9 cellular contexts compared by ENCODE assay signal in the genomic region with DNA sequence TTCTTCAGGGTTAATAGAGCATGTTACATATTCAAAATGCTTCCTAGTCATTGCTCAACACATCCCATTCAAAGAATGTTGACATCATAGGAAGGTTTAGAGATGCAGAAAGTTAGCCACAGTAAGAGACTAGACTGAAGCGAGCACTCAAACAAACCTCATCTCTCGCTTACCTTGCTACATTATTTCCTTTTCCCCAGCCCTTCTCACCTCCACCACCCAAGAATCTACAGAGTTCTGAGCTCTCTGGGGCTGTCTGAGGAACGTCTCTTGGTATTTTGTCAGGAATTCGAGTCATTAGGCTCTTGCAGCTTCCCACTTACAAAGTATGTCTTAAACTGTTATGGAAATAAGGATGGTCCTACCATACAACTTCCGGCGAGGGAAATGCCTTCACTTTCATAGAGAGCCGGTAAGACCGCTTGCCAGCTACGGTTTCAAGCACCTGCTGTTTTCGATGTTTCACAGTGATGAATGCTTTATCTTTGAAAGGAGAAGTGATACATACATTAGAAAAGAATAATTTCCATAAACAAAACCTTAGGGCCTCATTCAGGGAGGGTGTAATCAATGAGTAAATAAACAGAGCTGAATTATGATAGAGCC.
DNase-seq lines count a peak whose midpoint lies in the region; ATAC-seq lines count a peak whose summit lies in the region.
"Had no signal": no experiment of that assay in that cellular context is flagged by ENCODE, and none has a peak within 500 bp of the region (broad histone marks: within the 10 kb centered on the region; RNA-seq: fewer than 3 reads in every experiment).

No MANE protein-coding gene starts in this region.

- no peaks in the 10 kb centered on the region for H3K9me3 Mint-ChIP-seq in T-helper 2 cell treated with Interferon-gamma antibody and Interleukin-4, amounts not matched to agents 5 μg/mL and 100 μg/mL, for 36 hours

- no peaks in the 10 kb centered on the region for H4K20me1 ChIP-seq in GM23248 (ENCODE audit: insufficient read depth)

- H3K9me3 ChIP-seq in GM23248 (ENCODE audit: low read depth) (no peaks in the 10 kb centered on the region), iPS-15b (ENCODE audit: control insufficient read depth, insufficient read depth, low read length) (no peaks in the 10 kb centered on the region)
- H3K9me3 ChIP-seq: ascending aorta had no signal

- 83 to 84% methylated on average over 10 of the region's 10 CpGs for WGBS in GM23248 (ENCODE audit: low coverage in 1 of 2, low lambda C conversion rate in 2 of 2, missing lambda C conversion rate in 2 of 2), 2 experiments

- H3K36me3 Mint-ChIP-seq in T-helper 2 cell treated with Interferon-gamma antibody and Interleukin-4, amounts not matched to agents 5 μg/mL and 100 μg/mL, for 36 hours (ENCODE audit: low read depth): no peaks in the 10 kb centered on the region

- peak; percentile 21 for DNase-seq in GM23248
- no peak for DNase-seq in NCI-H774 (lab: John Stamatoyannopoulos, UW)
- DNase-seq in T-helper 2 cell treated with Interferon-gamma antibody and Interleukin-4, amounts not matched to agents 5 μg/mL and 100 μg/mL, for 36 hours (ENCODE audit: low spot score): no peak
- DNase-seq in NCI-H1694 (lab: John Stamatoyannopoulos, UW): no peak
- no peak for DNase-seq in activated CD4-positive, CD25-positive, alpha-beta regulatory T cell treated with anti-CD3 and anti-CD28 coated beads, Interleukin-2, amount 50 U/mL, for 72 hours

- H3K4me3 ChIP-seq in GM23248 (no peak overlapping the region), iPS-15b (ENCODE audit: low read depth, low read length) (peak overlapping the region; percentile 1)
- H3K4me3 ChIP-seq: ascending aorta had no signal

- H3K9ac ChIP-seq in GM23248 (no peak overlapping the region), iPS-15b (ENCODE audit: low read depth, low read length) (peak overlapping the region; percentile 13)

- H3K4me1 ChIP-seq in GM23248 (ENCODE audit: insufficient read depth): no peaks in the 10 kb centered on the region
- H3K4me1 ChIP-seq in iPS-15b (ENCODE audit: control insufficient read depth, insufficient read depth, low read length): peaks cover 43% of the 10 kb centered on the region
- H3K4me1 ChIP-seq: ascending aorta had no signal

- ATAC-seq in GM18520 (IDR thresholded peaks at IDR 0.05; ENCODE audit: unreplicated experiment) (peak; percentile 91), HG03571 (IDR thresholded peaks at IDR 0.05; ENCODE audit: unreplicated experiment) (peak; percentile 92)

- no peaks in the 10 kb centered on the region for H3K4me1 Mint-ChIP-seq in T-helper 2 cell treated with Interferon-gamma antibody and Interleukin-4, amounts not matched to agents 5 μg/mL and 100 μg/mL, for 36 hours (ENCODE audit: low read depth)

- H3K36me3 ChIP-seq in GM23248 (ENCODE audit: low read depth) (no peaks in the 10 kb centered on the region), iPS-15b (ENCODE audit: control insufficient read depth, insufficient read depth, low read length) (peaks cover 12% of the 10 kb centered on the region)
- H3K36me3 ChIP-seq: ascending aorta had no signal

- no peaks in the 10 kb centered on the region for H3K27me3 ChIP-seq in GM23248 (replicated peaks; ENCODE audit: insufficient read depth)
- no peaks in the 10 kb centered on the region for H3K27me3 ChIP-seq in iPS-15b (ENCODE audit: control insufficient read depth, insufficient read depth, low read length)
- H3K27me3 ChIP-seq: ascending aorta had no signal

- H3K79me2 ChIP-seq in GM23248 (ENCODE audit: insufficient read depth): no peaks in the 10 kb centered on the region

- no peak overlapping the region for H2AFZ ChIP-seq in GM23248

- H3F3A ChIP-seq in GM23248 (ENCODE audit: insufficient read depth): no peaks in the 10 kb centered on the region

- no peak overlapping the region for H3K27ac Mint-ChIP-seq in T-helper 2 cell treated with Interferon-gamma antibody and Interleukin-4, amounts not matched to agents 5 μg/mL and 100 μg/mL, for 36 hours

- no peaks in the 10 kb centered on the region for H3K9me2 ChIP-seq in GM23248 (ENCODE audit: insufficient read depth)

- in situ Hi-C loops in GM23248 (cut with MboI): no loop called here

- no peak overlapping the region for H3K4me3 Mint-ChIP-seq in T-helper 2 cell treated with Interferon-gamma antibody and Interleukin-4, amounts not matched to agents 5 μg/mL and 100 μg/mL, for 36 hours

- H3K27ac ChIP-seq in GM23248: no peak overlapping the region
- H3K27ac ChIP-seq: ascending aorta had no signal

- H3K4me2 ChIP-seq in GM23248 (ENCODE audit: unreplicated experiment): no peak overlapping the region

- H3K27me3 Mint-ChIP-seq in T-helper 2 cell treated with Interferon-gamma antibody and Interleukin-4, amounts not matched to agents 5 μg/mL and 100 μg/mL, for 36 hours (ENCODE audit: low read depth): no peaks in the 10 kb centered on the region
